1 cellular context compared by ENCODE assay signal in genomic region chr2:227472265-227473018, GRCh38.
TF ChIP-seq lines count a peak whose summit lies in the region.

No MANE protein-coding gene starts in this region.

TF ChIP-seq in SK-N-SH treated with all-trans-retinoic acid at 6 μM for 48 hours, 23 proteins besides CTCF, POLR2A, EP300 and RAD21 (continued from another document):
- TF ChIP-seq TOX (CRISPR knock-in tag; IDR thresholded peaks at IDR 0.05; ENCODE audit: borderline replicate concordance) (no peak), OSR1 (CRISPR knock-in tag; IDR thresholded peaks at IDR 0.05) (no peak)
TF ChIP-seq in SK-N-SH treated with all-trans-retinoic acid at 6 μM for 48 hours: peak in this region for 0.
